In genomic region chr2:19982268-19982667, GRCh38 we compare ENCODE assay signal across 19 cellular contexts. TPM values are rescaled to one million over a fixed set of nuclear protein-coding genes. Genes with fewer than 3 reads are reported as not detected.
"Had no signal": no experiment of that assay in that cellular context is flagged by ENCODE, and none has a peak within 500 bp of the region (broad histone marks: within the 10 kb centered on the region; RNA-seq: fewer than 3 reads in every experiment).

No MANE protein-coding gene starts in this region.

- DNase-seq: activated B cell treated with CpG ODN at 0.5 μM for 24 hours; activated CD4-positive, alpha-beta T cell treated with anti-CD3 and anti-CD28 coated beads, Interleukin-2, amount 50 U/mL, for 1 hour; activated CD8-positive, alpha-beta memory T cell treated with anti-CD3 and anti-CD28 coated beads, Interleukin-2, amount 10 ng/mL, durations not matched to agents 7 days and 5 days; activated gamma-delta T cell; activated T-cell treated with anti-CD3 and anti-CD28 coated beads, Interleukin-2, amount 50 U/mL, for 4 hours; caudate nucleus; effector CD4-positive, alpha-beta T cell; hippocampal formation; kidney glomerular epithelial cell; ovary; small intestine; substantia nigra; T-helper 17 cell; trophoblast cell had no signal

- ATAC-seq: activated CD8-positive, alpha-beta memory T cell treated with anti-CD3 and anti-CD28 coated beads, Interleukin-2, amount 10 ng/mL, durations not matched to agents 7 days and 5 days; activated T-cell treated with anti-CD3 and anti-CD28 coated beads, Interleukin-2, amount 50 U/mL, for 4 hours; stimulated activated memory B cell treated with anti-CD40 and anti-IgM and Interleukin-4, amounts not matched to agents 10 μg/mL and 1 μg/mL and 100 μg/mL, for 72 hours; T-helper 17 cell had no signal

- H3K27me3 ChIP-seq: ascending aorta, ovary had no signal

- H3K27ac ChIP-seq: ascending aorta, coronary artery, ovary had no signal

- H3K4me1 ChIP-seq: ascending aorta had no signal

- H3K4me3 Mint-ChIP-seq: activated B cell treated with CpG ODN at 0.5 μM for 24 hours; activated CD8-positive, alpha-beta memory T cell treated with anti-CD3 and anti-CD28 coated beads, Interleukin-2, amount 10 ng/mL, durations not matched to agents 7 days and 5 days; activated naive CD8-positive, alpha-beta T cell; activated T-cell treated with anti-CD3 and anti-CD28 coated beads, Interleukin-2, amount 50 U/mL, for 4 hours; neural crest cell; stimulated activated memory B cell treated with anti-CD40 and anti-IgM and Interleukin-4, amounts not matched to agents 10 μg/mL and 1 μg/mL and 100 μg/mL, for 72 hours; T-helper 17 cell had no signal

- H3K9me3 ChIP-seq: ascending aorta, ovary had no signal

- H3K9me3 Mint-ChIP-seq: activated B cell treated with CpG ODN at 0.5 μM for 24 hours; activated T-cell treated with anti-CD3 and anti-CD28 coated beads, Interleukin-2, amount 50 U/mL, for 4 hours; neural crest cell; stimulated activated memory B cell treated with anti-CD40 and anti-IgM and Interleukin-4, amounts not matched to agents 10 μg/mL and 1 μg/mL and 100 μg/mL, for 72 hours had no signal

- H3K27ac Mint-ChIP-seq: activated B cell treated with CpG ODN at 0.5 μM for 24 hours; activated CD8-positive, alpha-beta memory T cell treated with anti-CD3 and anti-CD28 coated beads, Interleukin-2, amount 10 ng/mL, durations not matched to agents 7 days and 5 days; activated naive CD8-positive, alpha-beta T cell; stimulated activated memory B cell treated with anti-CD40 and anti-IgM and Interleukin-4, amounts not matched to agents 10 μg/mL and 1 μg/mL and 100 μg/mL, for 72 hours; T-helper 17 cell had no signal

- H3K4me3 ChIP-seq: ascending aorta, coronary artery, ovary had no signal

- H3K36me3 ChIP-seq: ovary had no signal

- H3K4me1 Mint-ChIP-seq: activated CD8-positive, alpha-beta memory T cell treated with anti-CD3 and anti-CD28 coated beads, Interleukin-2, amount 10 ng/mL, durations not matched to agents 7 days and 5 days; stimulated activated memory B cell treated with anti-CD40 and anti-IgM and Interleukin-4, amounts not matched to agents 10 μg/mL and 1 μg/mL and 100 μg/mL, for 72 hours had no signal

- H3K27me3 Mint-ChIP-seq: activated B cell treated with CpG ODN at 0.5 μM for 24 hours; activated CD8-positive, alpha-beta memory T cell treated with anti-CD3 and anti-CD28 coated beads, Interleukin-2, amount 10 ng/mL, durations not matched to agents 7 days and 5 days; activated naive CD8-positive, alpha-beta T cell; stimulated activated memory B cell treated with anti-CD40 and anti-IgM and Interleukin-4, amounts not matched to agents 10 μg/mL and 1 μg/mL and 100 μg/mL, for 72 hours; T-helper 17 cell had no signal

RNA-seq across cellular contexts. Expression of gene MATN3, which starts 30.2 kb away (rescaled TPM):
- total RNA-seq: activated B cell treated with CpG ODN at 0.5 μM for 24 hours; activated CD8-positive, alpha-beta memory T cell treated with anti-CD3 and anti-CD28 coated beads, Interleukin-2, amount 10 ng/mL, durations not matched to agents 7 days and 5 days; activated T-cell treated with anti-CD3 and anti-CD28 coated beads, Interleukin-2, amount 50 U/mL, for 4 hours; T-helper 17 cell had no signal
